ENCODE assay signal across 9 cellular contexts in the genomic region with DNA sequence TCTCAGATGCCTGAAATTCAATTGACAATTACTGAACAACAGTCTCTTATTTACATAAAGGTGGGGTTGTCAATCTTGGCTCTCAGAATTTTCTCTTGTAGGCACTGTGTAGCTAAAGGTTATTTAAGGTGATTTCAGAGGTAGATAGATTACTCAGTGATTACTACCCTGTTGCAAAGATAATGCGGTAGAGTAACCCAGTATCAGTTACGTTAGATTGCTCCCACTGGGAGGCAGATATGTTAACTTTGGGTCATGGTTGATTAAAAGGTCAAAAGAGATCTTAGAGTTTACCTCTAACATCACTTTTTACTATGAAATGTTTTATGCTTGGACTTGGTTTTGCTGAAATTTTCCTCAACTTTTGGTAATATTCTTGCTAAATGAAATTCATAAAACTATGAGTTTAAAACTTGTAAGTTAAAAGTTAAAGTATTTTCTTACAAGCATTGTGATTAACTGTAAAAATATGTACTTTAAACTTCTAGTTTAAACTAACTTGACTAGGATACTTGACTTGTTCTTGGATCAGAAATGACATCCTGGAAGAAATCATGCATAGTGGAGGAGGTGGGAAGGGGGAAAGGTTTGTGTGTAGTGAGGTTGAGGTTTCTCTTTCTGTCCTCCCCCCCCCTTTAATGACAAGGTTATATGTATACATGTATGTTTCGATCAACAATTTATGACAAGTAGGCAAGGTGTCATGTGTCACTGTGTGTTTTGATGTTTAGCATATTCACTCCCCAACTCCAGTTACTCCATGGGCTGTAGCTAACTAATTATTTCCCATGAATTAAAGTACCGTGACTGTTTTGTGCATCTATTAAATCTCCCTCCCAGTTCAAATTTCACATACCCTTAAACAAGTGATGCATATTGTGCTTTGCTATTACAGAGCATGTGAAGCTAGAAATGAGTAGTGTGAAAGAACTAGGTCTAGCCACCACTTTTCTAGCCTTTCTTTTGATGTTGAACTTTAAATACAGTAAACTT. TPM values are rescaled to one million over a fixed set of nuclear protein-coding genes. Genes with fewer than 3 reads are reported as not detected.
DNase-seq lines count a peak whose midpoint lies in the region; ATAC-seq, FAIRE-seq and TF ChIP-seq lines count a peak whose summit lies in the region.
"Had no signal": no experiment of that assay in that cellular context is flagged by ENCODE, and none has a peak within 500 bp of the region (broad histone marks: within the 10 kb centered on the region; RNA-seq: fewer than 3 reads in every experiment).

No MANE protein-coding gene starts in this region.

- H3K9me3 ChIP-seq in gastrocnemius medialis: no peaks in the 10 kb centered on the region
- no peaks in the 10 kb centered on the region for H3K9me3 ChIP-seq in pancreas

- ATAC-seq in gastrocnemius medialis: no peak
- no peak for ATAC-seq in HG02973 (IDR thresholded peaks at IDR 0.05; ENCODE audit: unreplicated experiment)
- ATAC-seq in pancreas: no peak

- TF ChIP-seq POLR2A in gastrocnemius medialis (IDR thresholded peaks at IDR 0.05): no peak

- H3K4me1 ChIP-seq in gastrocnemius medialis (peaks cover 53 to 72% of the 10 kb centered on the region in 2 donors), pancreas (peaks cover 0 to 22% (median 6%) of the 10 kb centered on the region in 3 donors)

- intact Hi-C loops in gastrocnemius medialis (cut with DNase I; ENCODE audit: low total_unique reads): no loop called here
- intact Hi-C loops in pancreas (cut with DNase I): loop anchor here in 1 of 3 donors (2.0 kb wide), 1 partner anchor 63 kb away; no protein-coding TSS in a partner anchor

- H3K27ac ChIP-seq in gastrocnemius medialis (peak overlapping the region; percentile 94 to 100 (median 98)), pancreas (no peak overlapping the region)

- no peak for FAIRE-seq in pancreas (lab: Jason Lieb, UNC)

- H3K36me3 ChIP-seq in gastrocnemius medialis: no peaks in the 10 kb centered on the region
- no peaks in the 10 kb centered on the region for H3K36me3 ChIP-seq in pancreas

- 30 to 40% methylated on average over 4 of the region's 4 CpGs for WGBS in pancreas, 2 donors

- TF ChIP-seq CTCF in GM13977 (IDR thresholded peaks at IDR 0.05; ENCODE audit: extremely low read depth, insufficient read depth, missing control alignments) (no peak), epithelial cell of esophagus (IDR thresholded peaks at IDR 0.05; ENCODE audit: insufficient read depth, low read depth, low read length, missing control alignments) (no peak), gastrocnemius medialis (IDR thresholded peaks at IDR 0.05 in 4 of 5, conservative IDR thresholded peaks at IDR 0.05 in 1 of 5) (no peak), pancreas (IDR thresholded peaks at IDR 0.05) (no peak)

- peak; percentile 61 for DNase-seq in GM13977 (ENCODE audit: low spot score)
- DNase-seq in NCI-H460 (ENCODE audit: extremely low read depth, low read depth): peak; percentile 62
- DNase-seq in epithelial cell of esophagus (ENCODE audit: low read depth): peak; percentile 66
- DNase-seq in gastrocnemius medialis: no peak
- no peak for DNase-seq in NCI-H1092 (lab: John Stamatoyannopoulos, UW)
- DNase-seq in pancreas: no peak
- no peak for DNase-seq in hypothalamus (lab: John Stamatoyannopoulos, UW)
- DNase-seq: SIG-M5 had no signal

- H3K4me3 ChIP-seq in epithelial cell of esophagus (ENCODE audit: low read length) (peak overlapping the region; percentile 76), gastrocnemius medialis (peak overlapping the region; percentile 76 to 91 (median 85)), pancreas (peak overlapping the region in 2 of 4 donors; percentile 83 to 91)

- in situ Hi-C loops in GM13977 (cut with MboI; ENCODE audit: low pct_unique_long_range_greater_than_20kb, low sequenced_read_pairs, unreplicated experiment): no loop called here
- in situ Hi-C loops in gastrocnemius medialis (cut with MboI; ENCODE audit: low sequenced_read_pairs in 4 of 4): loop anchor here in 1 of 4 donors (10.0 kb wide), 1 partner anchor 61 kb away; no protein-coding TSS in a partner anchor

- H3K27me3 ChIP-seq in gastrocnemius medialis (no peaks in the 10 kb centered on the region), pancreas (no peaks in the 10 kb centered on the region)

RNA-seq across cellular contexts. Expression of a gene that starts 2.9 kb away (rescaled TPM):
- total RNA-seq in NCI-H460 (2014; rRNA removed; shearing (Covaris generic)): 540 and 549 TPM in 2 replicates
- 258 and 294 TPM in 2 replicates for polyA plus RNA-seq in NCI-H460 (2014; cell fraction: nucleus; rRNA removed)
- total RNA-seq in gastrocnemius medialis (100 to 1,000 TPM in 3 of 4 donors, 10 to 100 TPM in 1; 96.1 to 161 (median 135) TPM), pancreas (10 to 100 TPM; 16.4 to 50.1 (median 37.0) TPM)
- polyA plus RNA-seq in pancreas: 10 to 100 TPM; 11.2 to 12.3 TPM

Comparison
In these comparisons a context has a peak if more than half of its experiments do, and no peak if none do; other contexts are left out.
1. DNase-seq: peak in GM13977 (single experiment), NCI-H460 (single experiment) and epithelial cell of esophagus (single experiment); none in gastrocnemius medialis (0 of 2), NCI-H1092 (single experiment), pancreas (0 of 6) and hypothalamus (0 of 51).
2. H3K27ac ChIP-seq: peak in gastrocnemius medialis (4 of 4); none in pancreas (0 of 4).